In genomic region chr2:160510617-160511016, GRCh38 we compare ENCODE assay signal across 20 cellular contexts. TPM values are rescaled to one million over a fixed set of nuclear protein-coding genes. Genes with fewer than 3 reads are reported as not detected.
DNase-seq lines count a peak whose midpoint lies in the region; ATAC-seq and TF ChIP-seq lines count a peak whose summit lies in the region.
"Had no signal": no experiment of that assay in that cellular context is flagged by ENCODE, and none has a peak within 500 bp of the region (broad histone marks: within the 10 kb centered on the region; RNA-seq: fewer than 3 reads in every experiment).

No MANE protein-coding gene starts in this region.

- H3K4me3 ChIP-seq in AG10803 (ENCODE audit: low read length): no peak overlapping the region
- H3K4me3 ChIP-seq in Loucy (ENCODE audit: low read length, poor library complexity, severe bottlenecking): no peak overlapping the region
- H3K4me3 ChIP-seq in lower lobe of right lung: no peak overlapping the region
- H3K4me3 ChIP-seq: PC-9 had no signal

- H3K27me3 ChIP-seq in Loucy (ENCODE audit: insufficient read depth, low read length, poor library complexity, severe bottlenecking) (no peaks in the 10 kb centered on the region), lower lobe of right lung (ENCODE audit: low read depth) (no peaks in the 10 kb centered on the region)

- intact Hi-C loops in lower lobe of right lung (cut with DNase I): no loop called here
- intact Hi-C loops in posterior vena cava (cut with DNase I): no loop called here

- no peaks in the 10 kb centered on the region for H4K20me1 ChIP-seq in Loucy (ENCODE audit: insufficient read depth, low read length, poor library complexity, severe bottlenecking)

- H2AFZ ChIP-seq in Loucy (ENCODE audit: low read length): no peak overlapping the region
- H2AFZ ChIP-seq: PC-9 had no signal

- H3F3A ChIP-seq in Loucy (ENCODE audit: low read depth): peaks cover 3% of the 10 kb centered on the region; the same call in 1 of the 2 replicates

- peak; percentile 68 for DNase-seq in AG10803 (ENCODE audit: low read depth)
- peak; percentile 45 for DNase-seq in dedifferentiated amniotic fluid mesenchymal stem cell (ENCODE audit: extremely low spot score)
- DNase-seq in lower lobe of right lung: no peak
- DNase-seq in stimulated activated CD4-positive, alpha-beta T cell treated with anti-CD3 and anti-CD28 coated beads, Interleukin-15, amount 100 ng/mL, for 24 hours: no peak
- DNase-seq in posterior vena cava (ENCODE audit: low spot score): no peak
- DNase-seq: activated CD4-positive, alpha-beta memory T cell treated with anti-CD3 and anti-CD28 coated beads, Interleukin-2, amount 10 ng/mL, durations not matched to agents 7 days and 5 days; activated naive CD8-positive, alpha-beta T cell treated with anti-CD3 and anti-CD28 coated beads for 36 hours; activated T-cell treated with anti-CD3 and anti-CD28 coated beads, Interleukin-2, amount 50 U/mL, for 48 hours; Caco-2; effector memory CD4-positive, alpha-beta T cell; GDM1; Karpas-422; naive thymus-derived CD4-positive, alpha-beta T cell; NCI-H1436 treated with DMSO at 0.1 percent for 48 hours; PC-9; stimulated activated naive CD8-positive, alpha-beta T cell treated with anti-CD3 and anti-CD28 coated beads, Interleukin-15, amount 100 ng/mL, for 72 hours; SW 1271 had no signal

- TF ChIP-seq CTCF in AG10803 (conservative IDR thresholded peaks at IDR 0.05; ENCODE audit: low read length): no peak
- no peak for TF ChIP-seq CTCF in Loucy (conservative IDR thresholded peaks at IDR 0.05; ENCODE audit: low read length)
- TF ChIP-seq CTCF in lower lobe of right lung (IDR thresholded peaks at IDR 0.05): no peak

- peaks cover 58% of the 10 kb centered on the region for H3K4me1 ChIP-seq in Loucy (ENCODE audit: insufficient read depth, low read length, poor library complexity, severe bottlenecking)
- peaks cover 8% of the 10 kb centered on the region for H3K4me1 ChIP-seq in lower lobe of right lung

- H3K27ac ChIP-seq in lower lobe of right lung: no peak overlapping the region
- H3K27ac ChIP-seq: PC-9 had no signal

- H3K9me3 ChIP-seq in Loucy (ENCODE audit: insufficient read depth, low read depth, low read length) (no peaks in the 10 kb centered on the region), lower lobe of right lung (no peaks in the 10 kb centered on the region)
- H3K9me3 ChIP-seq: Caco-2 had no signal

- H3K79me2 ChIP-seq in Loucy (ENCODE audit: insufficient read depth, low read length): no peaks in the 10 kb centered on the region

- no peak overlapping the region for H3K9ac ChIP-seq in Loucy (ENCODE audit: low read depth, low read length, poor library complexity, severe bottlenecking)

- ATAC-seq in lower lobe of right lung (peak; percentile 63 to 74), GM21737 (IDR thresholded peaks at IDR 0.05; ENCODE audit: unreplicated experiment) (no peak), GM19463 (IDR thresholded peaks at IDR 0.05; ENCODE audit: unreplicated experiment) (no peak)
- ATAC-seq: naive thymus-derived CD4-positive, alpha-beta T cell; stimulated activated naive CD8-positive, alpha-beta T cell treated with anti-CD3 and anti-CD28 coated beads, Interleukin-15, amount 100 ng/mL, for 72 hours had no signal

- no peaks in the 10 kb centered on the region for H3K9me2 ChIP-seq in Loucy (replicated peaks; ENCODE audit: low read depth, low read length)

- no peaks in the 10 kb centered on the region for H3K36me3 ChIP-seq in Loucy (ENCODE audit: insufficient read depth, low read length)
- no peaks in the 10 kb centered on the region for H3K36me3 ChIP-seq in lower lobe of right lung

- H3K4me2 ChIP-seq in Loucy (ENCODE audit: low read depth, low read length, poor library complexity, severe bottlenecking): peak overlapping the region; percentile 56
- H3K4me2 ChIP-seq: PC-9 had no signal

RNA-seq across cellular contexts. Expression of gene RBMS1, which starts 17.0 kb away (rescaled TPM):
- 95.3 TPM for total RNA-seq in lower lobe of right lung
- 100 to 1,000 TPM; 109 to 125 TPM for total RNA-seq in posterior vena cava

Comparison
In these comparisons a context has a peak if more than half of its experiments do, and no peak if none do; other contexts are left out.
1. DNase-seq: peak in AG10803 (single experiment) and dedifferentiated amniotic fluid mesenchymal stem cell (single experiment); none in lower lobe of right lung (single experiment), stimulated activated CD4-positive, alpha-beta T cell treated with anti-CD3 and anti-CD28 coated beads, Interleukin-15, amount 100 ng/mL, for 24 hours (single experiment) and posterior vena cava (single experiment).
2. ATAC-seq: peak in lower lobe of right lung (2 of 2); none in GM21737 (single experiment) and GM19463 (single experiment).